Comparison of ENCODE assay signal across 16 cellular contexts in genomic region chr16:49560018-49560830, GRCh38.
A peak's percentile ranks its signal among the peaks of the same experiment; 100 is the strongest.
DNase-seq lines count a peak whose midpoint lies in the region; TF ChIP-seq lines count a peak whose summit lies in the region.
"Had no signal": no experiment of that assay in that cellular context is flagged by ENCODE, and none has a peak within 500 bp of the region (broad histone marks: within the 10 kb centered on the region; RNA-seq: fewer than 3 reads in every experiment).

No MANE protein-coding gene starts in this region.

- H3K4me1 ChIP-seq in urinary bladder (ENCODE audit: insufficient read depth) (peaks cover 1% of the 10 kb centered on the region), esophagus muscularis mucosa (peaks cover 0 to 11% (median 9%) of the 10 kb centered on the region in 4 donors), OCI-LY7 (ENCODE audit: insufficient read depth, low read length, poor library complexity, severe bottlenecking) (no peaks in the 10 kb centered on the region)
- H3K4me1 ChIP-seq: upper lobe of left lung had no signal

- TF ChIP-seq POLR2A in esophagus muscularis mucosa (IDR thresholded peaks at IDR 0.05; ENCODE audit: low read depth), result no peak

- no TSS peak for BruUV-seq in OCI-LY7 (replicated peaks; lab: Mats Ljungman, UMichigan)

- 73% methylated on average over 25 of the region's 25 CpGs for WGBS in urinary bladder
- 87% methylated on average over 19 of the region's 25 CpGs for WGBS in esophagus muscularis mucosa

- POLR2A ChIA-PET in OCI-LY7 (lab: Charles Lee), result no interaction called here

- H3K36me3 ChIP-seq in urinary bladder (ENCODE audit: insufficient read depth) (no peaks in the 10 kb centered on the region), esophagus muscularis mucosa (no peaks in the 10 kb centered on the region), OCI-LY7 (ENCODE audit: insufficient read depth, low read length) (no peaks in the 10 kb centered on the region)
- H3K36me3 ChIP-seq: MG63, upper lobe of left lung had no signal

- H3K27ac ChIP-seq in urinary bladder (ENCODE audit: low read depth) (peak overlapping the region; percentile 2), esophagus muscularis mucosa (replicated peaks in 1 of 4) (peak overlapping the region in 2 of 4 donors; percentile 2 to 20), OCI-LY7 (ENCODE audit: low read depth, low read length, poor library complexity, severe bottlenecking) (no peak overlapping the region)
- H3K27ac ChIP-seq: upper lobe of left lung had no signal

- TF ChIP-seq CTCF in esophagus muscularis mucosa (IDR thresholded peaks at IDR 0.05) (no peak), OCI-LY7 (conservative IDR thresholded peaks at IDR 0.05; ENCODE audit: low read length) (no peak)

- no peaks in the 10 kb centered on the region for H3K9me2 ChIP-seq in OCI-LY7 (ENCODE audit: insufficient read depth, low read length)

- intact Hi-C loops in esophagus muscularis mucosa (cut with DNase I), result no loop called here
- intact Hi-C loops in OCI-LY7 (cut with micrococcal nuclease; ENCODE audit: unreplicated experiment), result no loop called here

- no peak overlapping the region for H3K4me2 ChIP-seq in OCI-LY7 (ENCODE audit: low read length)

- H3K4me3 ChIP-seq in urinary bladder (ENCODE audit: low read depth, low read length) (no peak overlapping the region), esophagus muscularis mucosa (no peak overlapping the region), OCI-LY7 (ENCODE audit: low read depth, low read length, poor library complexity, severe bottlenecking) (no peak overlapping the region)
- H3K4me3 ChIP-seq: MG63, upper lobe of left lung had no signal

- CTCF ChIA-PET in OCI-LY7 (lab: Charles Lee; ENCODE audit: unreplicated experiment), result no interaction called here

- no peak for TF ChIP-seq EP300 in esophagus muscularis mucosa (IDR thresholded peaks at IDR 0.05)

- H3K9me3 ChIP-seq in esophagus muscularis mucosa, result no peaks in the 10 kb centered on the region
- H3K9me3 ChIP-seq in OCI-LY7 (ENCODE audit: low read length), result no peaks in the 10 kb centered on the region
- H3K9me3 ChIP-seq: MG63, upper lobe of left lung had no signal

- H2AFZ ChIP-seq in OCI-LY7 (ENCODE audit: low read length), result no peak overlapping the region

- no peaks in the 10 kb centered on the region for H4K20me1 ChIP-seq in OCI-LY7 (ENCODE audit: insufficient read depth, low read length)

- H3K27me3 ChIP-seq in esophagus muscularis mucosa, result no peaks in the 10 kb centered on the region
- H3K27me3 ChIP-seq: MG63, upper lobe of left lung had no signal

- no peaks in the 10 kb centered on the region for H3K79me2 ChIP-seq in OCI-LY7 (ENCODE audit: insufficient read depth, low read depth, low read length)

- peak; percentile 36 for DNase-seq in NCI-H82 (lab: John Stamatoyannopoulos, UW)
- DNase-seq in NCI-H82 treated with DMSO at 0.1 percent for 48 hours (lab: John Stamatoyannopoulos, UW; ENCODE audit: unreplicated experiment), result no peak
- DNase-seq in fibroblast of peridontal ligament (ENCODE audit: extremely low read depth), result peak; percentile 57
- peak; percentile 32 for DNase-seq in myocyte (ENCODE audit: low read depth)
- DNase-seq in NOMO-1 (lab: John Stamatoyannopoulos, UW; ENCODE audit: unreplicated experiment in 2 of 2), result no peak
- DNase-seq in esophagus muscularis mucosa (ENCODE audit: extremely low spot score), result no peak
- DNase-seq in OCI-LY7 (ENCODE audit: low spot score), result no peak
- DNase-seq: activated CD4-positive, alpha-beta T cell treated with anti-CD3 and anti-CD28 coated beads for 4 hours; activated naive CD4-positive, alpha-beta T cell treated with anti-CD3 and anti-CD28 coated beads, Interleukin-2, amount 50 U/mL, for 16 hours; central memory CD4-positive, alpha-beta T cell; DMS79; MG63; NCI-H187 treated with DMSO at 0.1 percent for 48 hours; T1000; upper lobe of left lung had no signal

Comparison
In these comparisons a context has a peak if more than half of its experiments do, and no peak if none do; other contexts are left out.
1. DNase-seq: peak in NCI-H82 (single experiment), fibroblast of peridontal ligament (single experiment) and myocyte (single experiment); none in NCI-H82 treated with DMSO at 0.1 percent for 48 hours (single experiment), NOMO-1 (0 of 2), esophagus muscularis mucosa (single experiment) and OCI-LY7 (single experiment).